ENCODE assay signal across 24 cellular contexts in genomic region chr3:136151219-136151618, GRCh38. TPM values are rescaled to one million over a fixed set of nuclear protein-coding genes. Genes with fewer than 3 reads are reported as not detected.
DNase-seq lines count a peak whose midpoint lies in the region; ATAC-seq, FAIRE-seq and TF ChIP-seq lines count a peak whose summit lies in the region.
"Had no signal": no experiment of that assay in that cellular context is flagged by ENCODE, and none has a peak within 500 bp of the region (broad histone marks: within the 10 kb centered on the region; RNA-seq: fewer than 3 reads in every experiment).

No MANE protein-coding gene starts in this region.

- 80 to 83% methylated on average over 10 of the region's 10 CpGs for WGBS in aorta, 2 donors

- H3K27me3 Mint-ChIP-seq in CD4-positive, alpha-beta memory T cell = no peaks in the 10 kb centered on the region
- H3K27me3 Mint-ChIP-seq in activated naive CD8-positive, alpha-beta T cell treated with anti-CD3 and anti-CD28 coated beads, Interleukin-2, amount 50 U/mL, for 24 hours = no peaks in the 10 kb centered on the region
- H3K27me3 Mint-ChIP-seq in natural killer cell (ENCODE audit: low read depth in 2 of 2) = no peaks in the 10 kb centered on the region

- no peak for TF ChIP-seq CTCF in natural killer cell (IDR thresholded peaks at IDR 0.05)

- TF ChIP-seq POLR2A in GM12892 (IDR thresholded peaks at IDR 0.05; ENCODE audit: low read depth, low read length) = 0 out of 2 replicates have a peak, but pooled peaks have one; percentile 17

- peaks cover 44% of the 10 kb centered on the region for H3K4me1 ChIP-seq in CD4-positive, alpha-beta memory T cell (ENCODE audit: insufficient read depth, low read length)
- H3K4me1 ChIP-seq in HAP-1 = peaks cover 37% of the 10 kb centered on the region
- peaks cover 1 to 2% of the 10 kb centered on the region in 2 donors for H3K4me1 ChIP-seq in aorta (ENCODE audit: control insufficient read depth in 1 of 2, insufficient read depth in 2 of 2, low read length in 2 of 2)

- H3K9me3 ChIP-seq in CD4-positive, alpha-beta memory T cell (ENCODE audit: control insufficient read depth in 1 of 2, low read length in 2 of 2) = no peaks in the 10 kb centered on the region
- H3K9me3 ChIP-seq in HAP-1 (no peaks in the 10 kb centered on the region), aorta (ENCODE audit: control insufficient read depth, low read length) (no peaks in the 10 kb centered on the region)
- H3K9me3 ChIP-seq: ovary, upper lobe of right lung had no signal

- H3K9me3 Mint-ChIP-seq in CD4-positive, alpha-beta memory T cell = no peaks in the 10 kb centered on the region
- H3K9me3 Mint-ChIP-seq in activated naive CD8-positive, alpha-beta T cell treated with anti-CD3 and anti-CD28 coated beads, Interleukin-2, amount 50 U/mL, for 24 hours = no peaks in the 10 kb centered on the region
- H3K9me3 Mint-ChIP-seq in natural killer cell = no peaks in the 10 kb centered on the region
- H3K9me3 Mint-ChIP-seq: immature natural killer cell had no signal

- no peak for DNase-seq in CD4-positive, alpha-beta memory T cell
- DNase-seq in GM12892 (ENCODE audit: insufficient read length) = no peak
- DNase-seq in activated naive CD8-positive, alpha-beta T cell treated with anti-CD3 and anti-CD28 coated beads, Interleukin-2, amount 50 U/mL, for 24 hours = no peak
- no peak for DNase-seq in natural killer cell
- DNase-seq in HAP-1 (ENCODE audit: low spot score in 2 of 2) = no peak
- no peak for DNase-seq in aorta
- DNase-seq in NCI-H1694 treated with DMSO at 0.1 percent for 48 hours (lab: John Stamatoyannopoulos, UW) = no peak
- DNase-seq: activated CD4-positive, alpha-beta T cell treated with anti-CD3 and anti-CD28 coated beads, Interleukin-2, amount 50 U/mL, for 48 hours; amniotic stem cell; central memory CD4-positive, alpha-beta T cell; effector memory CD4-positive, alpha-beta T cell; EL; immature natural killer cell; Kasumi-1; NCI-H1105; NCI-H69; ovary; SHP77 treated with DMSO at 0.1 percent for 48 hours; stimulated activated naive CD8-positive, alpha-beta T cell treated with anti-CD3 and anti-CD28 coated beads, Interleukin-15, Interleukin-2, amounts not matched to agents 100 U/mL and 50 U/mL, for 24 hours; T-helper 2 cell; upper lobe of right lung had no signal

- H3K4me3 ChIP-seq in CD4-positive, alpha-beta memory T cell (ENCODE audit: low read length in 2 of 2) = no peak overlapping the region
- H3K4me3 ChIP-seq in HAP-1 (no peak overlapping the region), aorta (ENCODE audit: low read length in 2 of 2) (no peak overlapping the region)
- H3K4me3 ChIP-seq: ovary, upper lobe of right lung had no signal

- no peak for FAIRE-seq in GM12892 (lab: Jason Lieb, UNC)

- peaks cover 22 to 61% of the 10 kb centered on the region in 2 donors for H3K36me3 Mint-ChIP-seq in CD4-positive, alpha-beta memory T cell
- H3K36me3 Mint-ChIP-seq in activated naive CD8-positive, alpha-beta T cell treated with anti-CD3 and anti-CD28 coated beads, Interleukin-2, amount 50 U/mL, for 24 hours (ENCODE audit: low read depth) = peaks cover 37% of the 10 kb centered on the region
- peaks cover 26% of the 10 kb centered on the region for H3K36me3 Mint-ChIP-seq in natural killer cell

- peaks cover 39 to 80% (median 60%) of the 10 kb centered on the region in 4 donors for H3K4me1 Mint-ChIP-seq in CD4-positive, alpha-beta memory T cell
- H3K4me1 Mint-ChIP-seq in activated naive CD8-positive, alpha-beta T cell treated with anti-CD3 and anti-CD28 coated beads, Interleukin-2, amount 50 U/mL, for 24 hours = peaks cover 76% of the 10 kb centered on the region
- H3K4me1 Mint-ChIP-seq in natural killer cell = peaks cover 75 to 76% of the 10 kb centered on the region in 2 donors

- no peak for ATAC-seq in activated naive CD8-positive, alpha-beta T cell treated with anti-CD3 and anti-CD28 coated beads, Interleukin-2, amount 50 U/mL, for 24 hours
- ATAC-seq in natural killer cell (no peak), aorta (ENCODE audit: low FRiP score) (no peak), HG03460 (IDR thresholded peaks at IDR 0.05; ENCODE audit: unreplicated experiment) (no peak)
- ATAC-seq: sciatic nerve; stimulated activated naive CD8-positive, alpha-beta T cell treated with anti-CD3 and anti-CD28 coated beads, Interleukin-15, Interleukin-2, amounts not matched to agents 100 U/mL and 50 U/mL, for 24 hours; upper lobe of right lung had no signal

- intact Hi-C loops in CD4-positive, alpha-beta memory T cell (cut with micrococcal nuclease) = no loop called here
- intact Hi-C loops in natural killer cell (cut with micrococcal nuclease) = loop anchor here (5.0 kb wide), 1 partner anchor 41 kb away; no protein-coding TSS in a partner anchor
- intact Hi-C loops in aorta (cut with DNase I) = loop anchor here in 1 of 2 donors (5.0 kb wide), 1 partner anchor 41 kb away; no protein-coding TSS in a partner anchor

- CTCF ChIA-PET in CD4-positive, alpha-beta memory T cell (lab: Charles Lee; ENCODE audit: partially characterized antibody) = interaction anchor here (0.8 to 1.4 kb wide), 2 partner anchors 46 to 863 kb away, joined by 3 to 10 read pairs; partner anchors contain the start of gene MSL2

- in situ Hi-C loops in HAP-1 (cut with MboI; ENCODE audit: low sequenced_read_pairs) = no loop called here

- peak overlapping the region in 1 of 8 donors; percentile 1 for H3K4me3 Mint-ChIP-seq in CD4-positive, alpha-beta memory T cell
- H3K4me3 Mint-ChIP-seq in activated naive CD8-positive, alpha-beta T cell treated with anti-CD3 and anti-CD28 coated beads, Interleukin-2, amount 50 U/mL, for 24 hours = no peak overlapping the region
- no peak overlapping the region for H3K4me3 Mint-ChIP-seq in natural killer cell

- H3K27me3 ChIP-seq in CD4-positive, alpha-beta memory T cell (ENCODE audit: insufficient read depth, low read length) = no peaks in the 10 kb centered on the region
- no peaks in the 10 kb centered on the region for H3K27me3 ChIP-seq in HAP-1 (ENCODE audit: low read depth)
- no peaks in the 10 kb centered on the region for H3K27me3 ChIP-seq in aorta (ENCODE audit: control insufficient read depth in 1 of 2, insufficient read depth in 2 of 2, low read length in 1 of 2)
- H3K27me3 ChIP-seq: ovary, upper lobe of right lung had no signal

- POLR2A ChIA-PET in CD4-positive, alpha-beta memory T cell (lab: Charles Lee; ENCODE audit: partially characterized antibody) = interaction anchor here (0.9 to 1.1 kb wide), 2 partner anchors 12 to 45 kb away, joined by 3 read pairs; no protein-coding TSS in a partner anchor

- H3K27ac ChIP-seq in CD4-positive, alpha-beta memory T cell (ENCODE audit: low read depth, low read length) = no peak overlapping the region
- H3K27ac ChIP-seq in aorta (ENCODE audit: low read depth in 1 of 2, low read length in 2 of 2) = no peak overlapping the region
- H3K27ac ChIP-seq: ovary, upper lobe of right lung, VCaP had no signal

- H3K36me3 ChIP-seq in CD4-positive, alpha-beta memory T cell (ENCODE audit: insufficient read depth, low read length) = peaks cover 15% of the 10 kb centered on the region
- peaks cover 12% of the 10 kb centered on the region for H3K36me3 ChIP-seq in HAP-1 (replicated peaks)
- peaks cover 3 to 8% of the 10 kb centered on the region in 2 donors for H3K36me3 ChIP-seq in aorta (ENCODE audit: control insufficient read depth in 1 of 2, insufficient read depth in 2 of 2, low read length in 1 of 2)
- H3K36me3 ChIP-seq: ovary had no signal

- peak overlapping the region in 4 of 7 donors; percentile 5 to 86 (median 50) for H3K27ac Mint-ChIP-seq in CD4-positive, alpha-beta memory T cell
- peak overlapping the region; percentile 46 for H3K27ac Mint-ChIP-seq in activated naive CD8-positive, alpha-beta T cell treated with anti-CD3 and anti-CD28 coated beads, Interleukin-2, amount 50 U/mL, for 24 hours
- H3K27ac Mint-ChIP-seq in natural killer cell = peak overlapping the region; percentile 64 to 75

RNA-seq across cellular contexts. Expression of gene MSL2, which starts 44.9 kb away (rescaled TPM):
- 100 to 1,000 TPM in 1 of 2 experiments, 10 to 100 TPM in 1; 98.6 to 103 TPM for total RNA-seq in CD4-positive, alpha-beta memory T cell
- polyA plus RNA-seq in CD4-positive, alpha-beta memory T cell = 10 to 100 TPM; 36.3 to 41.1 TPM
- 8.9 TPM for polyA plus RNA-seq in GM12892 (2012; ENCODE audit: missing spikeins)
- total RNA-seq in natural killer cell = 100 to 1,000 TPM; 104 to 114 (median 110) TPM
- 10 to 100 TPM; 27.7 to 33.9 TPM for total RNA-seq in aorta
- 1 to 10 TPM; 4.9 to 6.2 TPM for polyA plus RNA-seq in aorta
